ENCODE assay signal across 19 cellular contexts in genomic region chr16:63652091-63652490, GRCh38.
A peak's percentile ranks its signal among the peaks of the same experiment; 100 is the strongest.
DNase-seq lines count a peak whose midpoint lies in the region; FAIRE-seq and TF ChIP-seq lines count a peak whose summit lies in the region.
"Had no signal": no experiment of that assay in that cellular context is flagged by ENCODE, and none has a peak within 500 bp of the region (broad histone marks: within the 10 kb centered on the region; RNA-seq: fewer than 3 reads in every experiment).

No MANE protein-coding gene starts in this region.

- POLR2A ChIA-PET in MCF 10A (lab: Yijun Ruan, JAX), result interaction anchor here (0.9 kb wide), 1 partner anchor 14 kb away, joined by 3 read pairs; no protein-coding TSS in a partner anchor

- WGBS in iPS DF 6.9 (ENCODE audit: insufficient coverage, insufficient read length), result no CpG with 5 or more reads among the region's 1 CpG

- H3K27me3 Mint-ChIP-seq in MCF 10A (ENCODE audit: insufficient read depth, unreplicated experiment), result no peaks in the 10 kb centered on the region

- FAIRE-seq in urothelium cell line (lab: Jason Lieb, UNC), result no peak
- FAIRE-seq: A549 had no signal

- no peaks in the 10 kb centered on the region for H3K27me3 ChIP-seq in iPS DF 6.9 (ENCODE audit: control insufficient read depth, insufficient read depth, low read length)

- H3K9me3 Mint-ChIP-seq in MCF 10A (ENCODE audit: unreplicated experiment), result no peaks in the 10 kb centered on the region

- CTCF ChIA-PET in MCF 10A (lab: Yijun Ruan, JAX), result no interaction called here

- intact Hi-C loops in MCF 10A (cut with micrococcal nuclease), result no loop called here

- DNase-seq in NCI-H345 (lab: John Stamatoyannopoulos, UW) (peak; percentile 10), NCI-H345 treated with DMSO at 0.1 percent for 48 hours (lab: John Stamatoyannopoulos, UW; ENCODE audit: unreplicated experiment) (no peak), NCI-H748 (lab: John Stamatoyannopoulos, UW; ENCODE audit: unreplicated experiment) (peak; percentile 91), iPS DF 6.9 (ENCODE audit: low read depth, low spot score) (peak; percentile 5), urothelium cell line (ENCODE audit: low spot score) (peak; percentile 3), MCF 10A (ENCODE audit: unreplicated experiment) (no peak), T-helper 1 cell (no peak)
- DNase-seq in activated CD8-positive, alpha-beta memory T cell treated with anti-CD3 and anti-CD28 coated beads, Interleukin-2, amount 50 U/mL, for 48 hours, result no peak
- DNase-seq: Caco-2, DND-41, IMR-90, MV-4-11, NCI-H1436 treated with DMSO at 0.1 percent for 48 hours, NCI-H2171, NCI-H510A, PC-3 had no signal

- H3K36me3 Mint-ChIP-seq in MCF 10A (ENCODE audit: insufficient read depth, unreplicated experiment), result no peaks in the 10 kb centered on the region
- H3K36me3 Mint-ChIP-seq: CD14-positive monocyte had no signal

- no peaks in the 10 kb centered on the region for H3K4me1 ChIP-seq in iPS DF 6.9 (ENCODE audit: control insufficient read depth, insufficient read depth, low read length)
- H3K4me1 ChIP-seq: A549, Caco-2, HAP-1 had no signal

- no peak overlapping the region for H3K4me3 Mint-ChIP-seq in MCF 10A (ENCODE audit: unreplicated experiment)
- H3K4me3 Mint-ChIP-seq: CD14-positive monocyte had no signal

- no peaks in the 10 kb centered on the region for H3K9me3 ChIP-seq in iPS DF 6.9 (ENCODE audit: control insufficient read depth, insufficient read depth, low read length)
- H3K9me3 ChIP-seq: A549, Caco-2, HAP-1 had no signal

- H3K27ac ChIP-seq in iPS DF 6.9 (ENCODE audit: low read length), result no peak overlapping the region
- H3K27ac ChIP-seq: A549 had no signal

- no TSS peak for BruUV-seq in MCF 10A (replicated peaks; lab: Mats Ljungman, UMichigan)

- H3K4me1 Mint-ChIP-seq in MCF 10A (ENCODE audit: insufficient read depth, unreplicated experiment), result no peaks in the 10 kb centered on the region
- H3K4me1 Mint-ChIP-seq: CD14-positive monocyte had no signal

- H3K36me3 ChIP-seq in iPS DF 6.9 (ENCODE audit: control insufficient read depth, insufficient read depth, low read length), result no peaks in the 10 kb centered on the region
- H3K36me3 ChIP-seq: HAP-1 had no signal

- no peak overlapping the region for H3K4me3 ChIP-seq in iPS DF 6.9 (ENCODE audit: low read length)
- H3K4me3 ChIP-seq: A549, HAP-1 had no signal

- no peak for TF ChIP-seq CTCF in MCF 10A (IDR thresholded peaks at IDR 0.05; ENCODE audit: unreplicated experiment)

- no peak overlapping the region for H3K27ac Mint-ChIP-seq in MCF 10A (ENCODE audit: low read depth, unreplicated experiment)
- H3K27ac Mint-ChIP-seq: CD14-positive monocyte had no signal

Comparison
In these comparisons a context has a peak if more than half of its experiments do, and no peak if none do; other contexts are left out.
1. DNase-seq: peak in NCI-H345 (single experiment), NCI-H748 (single experiment), iPS DF 6.9 (single experiment) and urothelium cell line (single experiment); none in NCI-H345 treated with DMSO at 0.1 percent for 48 hours (single experiment), MCF 10A (single experiment), activated CD8-positive, alpha-beta memory T cell treated with anti-CD3 and anti-CD28 coated beads, Interleukin-2, amount 50 U/mL, for 48 hours (single experiment) and T-helper 1 cell (0 of 5).